ENCODE assay signal across 8 cellular contexts in the genomic region with DNA sequence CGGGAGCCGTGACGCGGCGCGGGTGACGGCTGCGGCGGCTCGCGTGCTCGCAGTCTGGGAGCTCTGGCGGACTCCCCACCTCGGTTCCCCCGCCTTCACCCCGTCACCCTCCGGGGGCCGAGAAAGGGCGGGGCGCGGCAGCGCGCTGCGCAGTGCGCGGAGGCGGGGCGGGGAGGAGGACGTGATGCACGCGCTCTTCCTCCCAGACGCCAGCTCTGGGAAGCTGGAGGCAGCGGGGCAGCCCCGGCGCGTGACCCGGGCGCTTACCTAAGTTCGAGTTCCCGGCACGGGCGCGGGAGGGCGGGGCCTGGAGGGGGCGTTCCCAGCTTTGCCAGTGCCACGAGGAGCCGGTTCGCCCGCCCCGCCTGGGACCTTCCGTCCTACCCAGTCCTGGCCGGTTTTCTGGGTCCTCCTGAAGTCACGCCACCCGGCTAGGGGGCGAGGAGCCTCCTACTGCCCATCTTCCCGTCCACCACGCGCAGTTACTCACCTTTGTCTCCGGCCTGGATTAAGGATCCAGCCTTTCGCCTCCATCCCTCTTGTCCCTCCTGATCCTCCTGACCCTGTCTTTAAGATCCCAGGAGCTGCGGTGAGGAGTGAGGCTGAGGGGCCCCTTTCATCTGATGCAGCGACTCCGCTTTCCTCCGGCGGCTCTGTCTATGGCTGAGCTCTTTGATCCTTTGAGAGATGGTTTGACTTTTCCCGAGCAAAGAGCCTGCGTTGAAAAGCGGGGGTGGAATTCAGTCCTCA. TPM values are rescaled to one million over a fixed set of nuclear protein-coding genes. Genes with fewer than 3 reads are reported as not detected.
DNase-seq lines count a peak whose midpoint lies in the region; ATAC-seq and TF ChIP-seq lines count a peak whose summit lies in the region.

No MANE protein-coding gene starts in this region.

- peak overlapping the region; percentile 93 for H3K4me3 Mint-ChIP-seq in WTC11
- peak overlapping the region; percentile 92 to 97 (median 94) for H3K4me3 Mint-ChIP-seq in immature natural killer cell

- no peaks in the 10 kb centered on the region for H3K36me3 Mint-ChIP-seq in WTC11
- H3K36me3 Mint-ChIP-seq in immature natural killer cell, result no peaks in the 10 kb centered on the region

- ATAC-seq in GM18909 (IDR thresholded peaks at IDR 0.05; ENCODE audit: poor library complexity, unreplicated experiment), result peak; percentile 86
- peak; percentile 74 for ATAC-seq in HG03159 (IDR thresholded peaks at IDR 0.05; ENCODE audit: unreplicated experiment)
- peak; percentile 88 for ATAC-seq in WTC11

- DNase-seq in AG08395 (ENCODE audit: low spot score), result peak; percentile 97
- peak; percentile 98 for DNase-seq in NCI-H2227 (lab: John Stamatoyannopoulos, UW; ENCODE audit: unreplicated experiment)
- DNase-seq in WTC11 (ENCODE audit: low spot score), result peak; percentile 99
- peak; percentile 99 to 100 for DNase-seq in cardiac fibroblast (ENCODE audit: low read depth in 2 of 2)
- DNase-seq in immature natural killer cell, result peak; percentile 93 to 94 (median 94)
- peak; percentile 92 for DNase-seq in smooth muscle cell of the brain vasculature (ENCODE audit: low read depth, low spot score)

- H3K27me3 Mint-ChIP-seq in WTC11 (ENCODE audit: low read depth), result no peaks in the 10 kb centered on the region; the same call in 1 of the 2 replicates
- H3K27me3 Mint-ChIP-seq in immature natural killer cell (ENCODE audit: low read depth in 3 of 3), result peaks cover 7 to 15% (median 12%) of the 10 kb centered on the region in 3 donors

- CTCF ChIA-PET in WTC11 (lab: Charles Lee), result interaction anchor here (0.8 to 1.9 kb wide), 7 partner anchors 9 to 451 kb away, joined by 3 to 20 read pairs (median 8); a partner anchor contains a TSS

- H3K9me3 Mint-ChIP-seq in WTC11 (no peaks in the 10 kb centered on the region), immature natural killer cell (no peaks in the 10 kb centered on the region)

- POLR2A ChIA-PET in WTC11 (lab: Charles Lee), result interaction anchor here (0.7 to 1.3 kb wide), 14 partner anchors 15 to 883 kb away, joined by 3 to 8 read pairs (median 3); a partner anchor contains a TSS

- H3K4me1 Mint-ChIP-seq in WTC11 (peaks cover 38% of the 10 kb centered on the region), immature natural killer cell (peaks cover 14 to 19% of the 10 kb centered on the region in 2 donors)

- no peak for TF ChIP-seq CTCF in WTC11 (IDR thresholded peaks at IDR 0.05)
- TF ChIP-seq CTCF in cardiac fibroblast (IDR thresholded peaks at IDR 0.05; ENCODE audit: low read depth, low read length), result no peak

- H3K27ac Mint-ChIP-seq in WTC11 (peak overlapping the region; percentile 100), immature natural killer cell (peak overlapping the region; percentile 94 to 98 (median 96))

- peak overlapping the region; percentile 63 to 79 for H3K4me3 ChIP-seq in cardiac fibroblast (replicated peaks in 1 of 2; ENCODE audit: low read depth in 2 of 2, low read length in 2 of 2)

TF ChIP-seq in WTC11, 78 proteins besides CTCF, POLR2A, EP300 and RAD21 (continues in another document):
- TF ChIP-seq, protein P1, sequence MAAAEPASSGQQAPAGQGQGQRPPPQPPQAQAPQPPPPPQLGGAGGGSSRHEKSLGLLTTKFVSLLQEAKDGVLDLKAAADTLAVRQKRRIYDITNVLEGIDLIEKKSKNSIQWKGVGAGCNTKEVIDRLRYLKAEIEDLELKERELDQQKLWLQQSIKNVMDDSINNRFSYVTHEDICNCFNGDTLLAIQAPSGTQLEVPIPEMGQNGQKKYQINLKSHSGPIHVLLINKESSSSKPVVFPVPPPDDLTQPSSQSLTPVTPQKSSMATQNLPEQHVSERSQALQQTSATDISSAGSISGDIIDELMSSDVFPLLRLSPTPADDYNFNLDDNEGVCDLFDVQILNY (CRISPR knock-in tag; IDR thresholded peaks at IDR 0.05), result peak; percentile 30; the same call in 1 of the 2 replicates
- TF ChIP-seq, protein P2, sequence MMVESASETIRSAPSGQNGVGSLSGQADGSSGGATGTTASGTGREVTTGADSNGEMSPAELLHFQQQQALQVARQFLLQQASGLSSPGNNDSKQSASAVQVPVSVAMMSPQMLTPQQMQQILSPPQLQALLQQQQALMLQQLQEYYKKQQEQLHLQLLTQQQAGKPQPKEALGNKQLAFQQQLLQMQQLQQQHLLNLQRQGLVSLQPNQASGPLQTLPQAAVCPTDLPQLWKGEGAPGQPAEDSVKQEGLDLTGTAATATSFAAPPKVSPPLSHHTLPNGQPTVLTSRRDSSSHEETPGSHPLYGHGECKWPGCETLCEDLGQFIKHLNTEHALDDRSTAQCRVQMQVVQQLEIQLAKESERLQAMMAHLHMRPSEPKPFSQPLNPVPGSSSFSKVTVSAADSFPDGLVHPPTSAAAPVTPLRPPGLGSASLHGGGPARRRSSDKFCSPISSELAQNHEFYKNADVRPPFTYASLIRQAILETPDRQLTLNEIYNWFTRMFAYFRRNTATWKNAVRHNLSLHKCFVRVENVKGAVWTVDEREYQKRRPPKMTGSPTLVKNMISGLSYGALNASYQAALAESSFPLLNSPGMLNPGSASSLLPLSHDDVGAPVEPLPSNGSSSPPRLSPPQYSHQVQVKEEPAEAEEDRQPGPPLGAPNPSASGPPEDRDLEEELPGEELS (CRISPR knock-in tag; IDR thresholded peaks at IDR 0.05), result no peak
- TF ChIP-seq TEAD4 (CRISPR knock-in tag; IDR thresholded peaks at IDR 0.05), result no peak
- TF ChIP-seq OVOL2 (CRISPR knock-in tag; IDR thresholded peaks at IDR 0.05; ENCODE audit: borderline replicate concordance), result no peak
- TF ChIP-seq, protein P3, sequence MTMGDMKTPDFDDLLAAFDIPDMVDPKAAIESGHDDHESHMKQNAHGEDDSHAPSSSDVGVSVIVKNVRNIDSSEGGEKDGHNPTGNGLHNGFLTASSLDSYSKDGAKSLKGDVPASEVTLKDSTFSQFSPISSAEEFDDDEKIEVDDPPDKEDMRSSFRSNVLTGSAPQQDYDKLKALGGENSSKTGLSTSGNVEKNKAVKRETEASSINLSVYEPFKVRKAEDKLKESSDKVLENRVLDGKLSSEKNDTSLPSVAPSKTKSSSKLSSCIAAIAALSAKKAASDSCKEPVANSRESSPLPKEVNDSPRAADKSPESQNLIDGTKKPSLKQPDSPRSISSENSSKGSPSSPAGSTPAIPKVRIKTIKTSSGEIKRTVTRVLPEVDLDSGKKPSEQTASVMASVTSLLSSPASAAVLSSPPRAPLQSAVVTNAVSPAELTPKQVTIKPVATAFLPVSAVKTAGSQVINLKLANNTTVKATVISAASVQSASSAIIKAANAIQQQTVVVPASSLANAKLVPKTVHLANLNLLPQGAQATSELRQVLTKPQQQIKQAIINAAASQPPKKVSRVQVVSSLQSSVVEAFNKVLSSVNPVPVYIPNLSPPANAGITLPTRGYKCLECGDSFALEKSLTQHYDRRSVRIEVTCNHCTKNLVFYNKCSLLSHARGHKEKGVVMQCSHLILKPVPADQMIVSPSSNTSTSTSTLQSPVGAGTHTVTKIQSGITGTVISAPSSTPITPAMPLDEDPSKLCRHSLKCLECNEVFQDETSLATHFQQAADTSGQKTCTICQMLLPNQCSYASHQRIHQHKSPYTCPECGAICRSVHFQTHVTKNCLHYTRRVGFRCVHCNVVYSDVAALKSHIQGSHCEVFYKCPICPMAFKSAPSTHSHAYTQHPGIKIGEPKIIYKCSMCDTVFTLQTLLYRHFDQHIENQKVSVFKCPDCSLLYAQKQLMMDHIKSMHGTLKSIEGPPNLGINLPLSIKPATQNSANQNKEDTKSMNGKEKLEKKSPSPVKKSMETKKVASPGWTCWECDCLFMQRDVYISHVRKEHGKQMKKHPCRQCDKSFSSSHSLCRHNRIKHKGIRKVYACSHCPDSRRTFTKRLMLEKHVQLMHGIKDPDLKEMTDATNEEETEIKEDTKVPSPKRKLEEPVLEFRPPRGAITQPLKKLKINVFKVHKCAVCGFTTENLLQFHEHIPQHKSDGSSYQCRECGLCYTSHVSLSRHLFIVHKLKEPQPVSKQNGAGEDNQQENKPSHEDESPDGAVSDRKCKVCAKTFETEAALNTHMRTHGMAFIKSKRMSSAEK (CRISPR knock-in tag; IDR thresholded peaks at IDR 0.05; ENCODE audit: borderline replicate concordance), result no peak
- no peak for TF ChIP-seq FOXJ3 (CRISPR knock-in tag; IDR thresholded peaks at IDR 0.05; ENCODE audit: borderline replicate concordance)
- TF ChIP-seq, protein P4, sequence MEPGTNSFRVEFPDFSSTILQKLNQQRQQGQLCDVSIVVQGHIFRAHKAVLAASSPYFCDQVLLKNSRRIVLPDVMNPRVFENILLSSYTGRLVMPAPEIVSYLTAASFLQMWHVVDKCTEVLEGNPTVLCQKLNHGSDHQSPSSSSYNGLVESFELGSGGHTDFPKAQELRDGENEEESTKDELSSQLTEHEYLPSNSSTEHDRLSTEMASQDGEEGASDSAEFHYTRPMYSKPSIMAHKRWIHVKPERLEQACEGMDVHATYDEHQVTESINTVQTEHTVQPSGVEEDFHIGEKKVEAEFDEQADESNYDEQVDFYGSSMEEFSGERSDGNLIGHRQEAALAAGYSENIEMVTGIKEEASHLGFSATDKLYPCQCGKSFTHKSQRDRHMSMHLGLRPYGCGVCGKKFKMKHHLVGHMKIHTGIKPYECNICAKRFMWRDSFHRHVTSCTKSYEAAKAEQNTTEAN (CRISPR knock-in tag; IDR thresholded peaks at IDR 0.05), result no peak
- TF ChIP-seq, protein P5, sequence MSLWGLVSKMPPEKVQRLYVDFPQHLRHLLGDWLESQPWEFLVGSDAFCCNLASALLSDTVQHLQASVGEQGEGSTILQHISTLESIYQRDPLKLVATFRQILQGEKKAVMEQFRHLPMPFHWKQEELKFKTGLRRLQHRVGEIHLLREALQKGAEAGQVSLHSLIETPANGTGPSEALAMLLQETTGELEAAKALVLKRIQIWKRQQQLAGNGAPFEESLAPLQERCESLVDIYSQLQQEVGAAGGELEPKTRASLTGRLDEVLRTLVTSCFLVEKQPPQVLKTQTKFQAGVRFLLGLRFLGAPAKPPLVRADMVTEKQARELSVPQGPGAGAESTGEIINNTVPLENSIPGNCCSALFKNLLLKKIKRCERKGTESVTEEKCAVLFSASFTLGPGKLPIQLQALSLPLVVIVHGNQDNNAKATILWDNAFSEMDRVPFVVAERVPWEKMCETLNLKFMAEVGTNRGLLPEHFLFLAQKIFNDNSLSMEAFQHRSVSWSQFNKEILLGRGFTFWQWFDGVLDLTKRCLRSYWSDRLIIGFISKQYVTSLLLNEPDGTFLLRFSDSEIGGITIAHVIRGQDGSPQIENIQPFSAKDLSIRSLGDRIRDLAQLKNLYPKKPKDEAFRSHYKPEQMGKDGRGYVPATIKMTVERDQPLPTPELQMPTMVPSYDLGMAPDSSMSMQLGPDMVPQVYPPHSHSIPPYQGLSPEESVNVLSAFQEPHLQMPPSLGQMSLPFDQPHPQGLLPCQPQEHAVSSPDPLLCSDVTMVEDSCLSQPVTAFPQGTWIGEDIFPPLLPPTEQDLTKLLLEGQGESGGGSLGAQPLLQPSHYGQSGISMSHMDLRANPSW (CRISPR knock-in tag; conservative IDR thresholded peaks at IDR 0.05; ENCODE audit: low read depth), result no peak
- TF ChIP-seq CREB1 (CRISPR knock-in tag; IDR thresholded peaks at IDR 0.05), result no peak
- TF ChIP-seq MYBL2 (CRISPR knock-in tag; IDR thresholded peaks at IDR 0.05), result no peak
- TF ChIP-seq ZNF219 (CRISPR knock-in tag; IDR thresholded peaks at IDR 0.05; ENCODE audit: borderline replicate concordance), result no peak

RNA-seq across cellular contexts. Expression of a gene that starts 0.4 kb away (rescaled TPM):
- 88.0 to 99.1 TPM (median 91.7 TPM) in 3 replicates for total RNA-seq in WTC11 (2021)
- polyA plus RNA-seq in immature natural killer cell, result 10 to 100 TPM; 12.7 to 14.0 (median 13.1) TPM

Comparison
In these comparisons a context has a peak if more than half of its experiments do, and no peak if none do; other contexts are left out.
1. Peak in every context shown above with its lines: DNase-seq, ATAC-seq and H3K4me3 ChIP-seq.